In the genomic region with DNA sequence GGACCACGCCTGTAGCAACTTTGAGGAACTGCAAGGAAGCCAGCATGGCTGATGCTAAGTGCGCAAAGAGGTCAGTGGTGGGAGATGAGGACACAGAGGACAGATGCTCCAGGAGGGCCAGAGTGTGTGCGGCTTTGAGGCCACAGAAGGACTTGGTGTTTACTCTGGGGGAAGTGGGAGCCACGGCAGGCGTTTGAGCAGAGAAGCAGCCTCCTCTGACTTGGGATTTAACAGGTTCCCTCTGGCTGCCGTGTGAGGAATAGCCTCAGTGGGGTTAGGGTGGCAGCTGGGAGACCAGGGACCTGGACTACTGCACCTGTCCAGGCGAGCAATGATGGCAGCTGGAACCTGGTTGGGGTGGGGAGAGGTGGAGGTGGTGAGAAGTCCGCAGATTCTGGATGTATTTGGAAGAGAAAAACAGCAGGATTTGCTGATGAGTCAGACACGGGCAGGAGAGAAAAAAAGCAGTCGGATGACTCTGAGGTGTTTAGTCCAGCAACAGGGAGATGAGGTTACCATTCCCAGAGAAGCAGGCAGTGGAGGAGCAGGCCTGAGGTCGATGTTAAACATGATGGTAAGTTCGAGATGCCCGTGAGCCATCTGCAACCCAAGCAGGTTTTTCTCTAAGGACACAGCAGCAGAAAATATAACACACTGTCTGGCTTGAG, we compare ENCODE assay signal across 8 cellular contexts.
DNase-seq lines count a peak whose midpoint lies in the region; ATAC-seq and TF ChIP-seq lines count a peak whose summit lies in the region.

No MANE protein-coding gene starts in this region.

- peaks cover 4% of the 10 kb centered on the region for H3K4me1 ChIP-seq in colonic mucosa

- no peaks in the 10 kb centered on the region for H3K36me3 ChIP-seq in colonic mucosa

- peak; percentile 62 for DNase-seq in COR-L47 (lab: John Stamatoyannopoulos, UW)
- peak; percentile 78 for DNase-seq in NCI-H2171 (lab: John Stamatoyannopoulos, UW)
- no peak for DNase-seq in colonic mucosa
- DNase-seq in omental fat pad (ENCODE audit: low spot score): no peak
- DNase-seq in KG1 (lab: John Stamatoyannopoulos, UW): no peak

- no peak for TF ChIP-seq CTCF in colonic mucosa (IDR thresholded peaks at IDR 0.05)
- no peak for TF ChIP-seq CTCF in omental fat pad (IDR thresholded peaks at IDR 0.05)

- no peak overlapping the region for H3K9ac ChIP-seq in colonic mucosa (ENCODE audit: low read depth in 2 of 2, low read length in 2 of 2)

- peak overlapping the region; percentile 32 for H3K27ac ChIP-seq in colonic mucosa

- no peaks in the 10 kb centered on the region for H3K27me3 ChIP-seq in colonic mucosa

- ATAC-seq in omental fat pad (ENCODE audit: low FRiP score): peak; percentile 80
- ATAC-seq in HG02798 (IDR thresholded peaks at IDR 0.05; ENCODE audit: poor library complexity, unreplicated experiment): no peak
- no peak for ATAC-seq in HG03571 (IDR thresholded peaks at IDR 0.05; ENCODE audit: unreplicated experiment)
- ATAC-seq in GM19328 (IDR thresholded peaks at IDR 0.05; ENCODE audit: unreplicated experiment): no peak

- H3K4me3 ChIP-seq in colonic mucosa: no peak overlapping the region

- no peaks in the 10 kb centered on the region for H3K9me3 ChIP-seq in colonic mucosa

- intact Hi-C loops in colonic mucosa (cut with DNase I): no loop called here

Comparison
In these comparisons a context has a peak if more than half of its experiments do, and no peak if none do; other contexts are left out.
1. DNase-seq: peak in COR-L47 (single experiment) and NCI-H2171 (single experiment); none in colonic mucosa (single experiment), omental fat pad (single experiment) and KG1 (single experiment).